20 cellular contexts compared by ENCODE assay signal in the genomic region with DNA sequence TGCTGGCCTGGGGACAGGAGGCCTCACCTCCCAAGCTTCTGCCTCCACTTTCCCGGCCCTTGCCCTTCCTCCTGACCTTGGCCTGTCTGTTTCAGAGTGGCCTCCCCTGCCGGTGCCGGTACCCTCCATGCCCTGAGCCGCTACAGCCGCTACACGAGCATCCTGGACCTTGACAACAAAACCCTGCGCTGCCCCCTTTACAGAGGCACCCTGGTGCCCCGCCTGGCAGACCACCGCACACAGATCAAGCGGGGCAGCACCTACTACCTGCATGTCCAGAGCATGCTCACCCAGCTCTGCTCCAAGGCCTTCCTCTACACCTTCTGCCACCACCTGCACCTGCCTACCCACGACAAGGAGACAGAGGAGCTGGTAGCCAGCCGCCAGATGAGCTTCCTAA. TPM values are rescaled to one million over a fixed set of nuclear protein-coding genes. Genes with fewer than 3 reads are reported as not detected.
DNase-seq lines count a peak whose midpoint lies in the region; ATAC-seq and TF ChIP-seq lines count a peak whose summit lies in the region.
"Had no signal": no experiment of that assay in that cellular context is flagged by ENCODE, and none has a peak within 500 bp of the region (broad histone marks: within the 10 kb centered on the region; RNA-seq: fewer than 3 reads in every experiment).

No MANE protein-coding gene starts in this region.

- CTCF ChIA-PET in CD4-positive, alpha-beta T cell (lab: Charles Lee) = no interaction called here
- CTCF ChIA-PET in IMR-90 (lab: Yijun Ruan, JAX) = interaction anchor here (0.6 kb wide), 1 partner anchor 306 kb away, joined by 3 read pairs; no protein-coding TSS in a partner anchor
- CTCF ChIA-PET in WTC11 (lab: Charles Lee) = interaction anchor here (0.7 kb wide), 1 partner anchor 105 kb away, joined by 3 read pairs; no protein-coding TSS in a partner anchor

- H3K9ac ChIP-seq in IMR-90 (ENCODE audit: low read depth, low read length) = no peak overlapping the region

- intact Hi-C loops in CD4-positive, alpha-beta T cell (cut with DNase I, micrococcal nuclease) = loop anchor here in 1 of 2 experiments (5.0 kb wide), 1 partner anchor 75 kb away; no protein-coding TSS in a partner anchor
- intact Hi-C loops in IMR-90 (cut with micrococcal nuclease) (no loop called here), spleen (cut with DNase I; ENCODE audit: low total_unique reads) (no loop called here)
- intact Hi-C loops in dendritic cell treated with granulocyte-macrophage colony-stimulating factor and Interleukin-4, amounts not matched to agents 40 ng/mL and 50 ng/mL, for 4 days (cut with micrococcal nuclease) = no loop called here

- no peak overlapping the region for H4K91ac ChIP-seq in IMR-90 (ENCODE audit: insufficient read depth, low read depth, low read length)

- no peak for ATAC-seq in CD4-positive, alpha-beta T cell (ENCODE audit: poor library complexity)
- no peak for ATAC-seq in IMR-90 (ENCODE audit: low read depth)
- no peak for ATAC-seq in esophagus mucosa
- no peak for ATAC-seq in HG02852 (IDR thresholded peaks at IDR 0.05; ENCODE audit: unreplicated experiment)
- ATAC-seq in WTC11 = no peak

- TF ChIP-seq RAD21 in IMR-90 (IDR thresholded peaks at IDR 0.05; ENCODE audit: low read length) = no peak

- H3K14ac ChIP-seq in IMR-90 (replicated peaks; ENCODE audit: low read depth, low read length) = no peak overlapping the region

- no peak overlapping the region for H3K4ac ChIP-seq in IMR-90 (ENCODE audit: low read depth, low read length)

- WGBS in IMR-90 (ENCODE audit: extremely low coverage in 2 of 2, insufficient read length in 1 of 2), 2 experiments = 96% methylated on average over 5 of the region's 12 CpGs; no CpG with 5 or more reads in 1 of the 2 experiments
- 85 to 91% (median 88%) methylated on average over 12 of the region's 12 CpGs for WGBS in spleen, 5 donors

- BruUV-seq in IMR-90 (replicated peaks; lab: Mats Ljungman, UMichigan) = no TSS peak

- H2BK5ac ChIP-seq in IMR-90 (ENCODE audit: low read depth, low read length, poor library complexity, severe bottlenecking) = no peak overlapping the region

- H3K56ac ChIP-seq in IMR-90 (ENCODE audit: extremely low read depth, insufficient read depth, low read length) = no peak overlapping the region

- no peak for DNase-seq in CD4-positive, alpha-beta T cell
- DNase-seq in IMR-90 = no peak
- peak; percentile 69 for DNase-seq in spleen
- DNase-seq in WTC11 (ENCODE audit: low spot score) = no peak
- DNase-seq: C1 segment of cervical spinal cord, DMS79 treated with DMSO at 0.1 percent for 48 hours, NCI-H1105 treated with DMSO at 0.1 percent for 48 hours, NCI-H1694, NCI-H2081 treated with DMSO at 0.1 percent for 48 hours, NCI-H510A, NCI-H748 treated with DMSO at 0.1 percent for 48 hours, SHP77 had no signal

- peaks cover 6% of the 10 kb centered on the region; the same call in 1 of the 2 replicates for H3K9me1 ChIP-seq in IMR-90 (ENCODE audit: insufficient read depth, low read length)

- no peak overlapping the region for H2AK9ac ChIP-seq in IMR-90 (replicated peaks; ENCODE audit: low read depth, low read length, poor library complexity)

- POLR2A ChIA-PET in CD4-positive, alpha-beta T cell (lab: Charles Lee) = no interaction called here
- POLR2A ChIA-PET in IMR-90 (lab: Charles Lee; ENCODE audit: unreplicated experiment) = no interaction called here
- POLR2A ChIA-PET in WTC11 (lab: Charles Lee) = no interaction called here

- H2BK120ac ChIP-seq in IMR-90 (ENCODE audit: low read depth, low read length) = no peak overlapping the region

- no peak overlapping the region for H2BK20ac ChIP-seq in IMR-90 (ENCODE audit: low read depth, low read length)

- H3K4me1 ChIP-seq in IMR-90 (ENCODE audit: control insufficient read depth, insufficient read depth, low read length) (peaks cover 6% of the 10 kb centered on the region; the same call in 1 of the 2 replicates), spleen (peaks cover 36 to 97% (median 77%) of the 10 kb centered on the region in 6 donors)
- H3K4me1 ChIP-seq: HAP-1 had no signal

- no peak overlapping the region for H2BK15ac ChIP-seq in IMR-90 (ENCODE audit: low read depth, low read length)

- H3K9me3 ChIP-seq in CD4-positive, alpha-beta T cell (ENCODE audit: control insufficient read depth, low read length) = no peaks in the 10 kb centered on the region
- no peaks in the 10 kb centered on the region for H3K9me3 ChIP-seq in IMR-90 (ENCODE audit: control insufficient read depth, insufficient read depth, low read length)
- H3K9me3 ChIP-seq in spleen = no peaks in the 10 kb centered on the region
- H3K9me3 ChIP-seq: HAP-1 had no signal

- H3K79me1 ChIP-seq in IMR-90 (ENCODE audit: low read depth in 1 of 2, low read length in 2 of 2) = peaks cover 24 to 67% of the 10 kb centered on the region in 2 experiments

- no peak overlapping the region for H3K27ac ChIP-seq in CD4-positive, alpha-beta T cell (ENCODE audit: low read depth, low read length)
- H3K27ac ChIP-seq in IMR-90 (ENCODE audit: insufficient read depth, low read length) = no peak overlapping the region
- H3K27ac ChIP-seq in spleen = no peak overlapping the region
- H3K27ac ChIP-seq: HL-60, SK-N-MC had no signal

- dilution Hi-C loops in IMR-90 (cut with HindIII; ENCODE audit: low sequenced_read_pairs, unreplicated experiment) = no loop called here

- H2AK5ac ChIP-seq in IMR-90 (ENCODE audit: low read depth, low read length) = no peak overlapping the region

- H4K8ac ChIP-seq in IMR-90 (ENCODE audit: low read depth in 2 of 2, low read length in 2 of 2) = no peak overlapping the region

- in situ Hi-C loops in IMR-90 (cut with MboI; ENCODE audit: low sequenced_read_pairs) = no loop called here

- H4K20me1 ChIP-seq in IMR-90 (ENCODE audit: insufficient read depth, low read length) = peaks cover 55% of the 10 kb centered on the region

- no peak overlapping the region for H3K18ac ChIP-seq in IMR-90 (ENCODE audit: low read depth, low read length)

- H3K23ac ChIP-seq in IMR-90 (ENCODE audit: low read depth, low read length) = no peak overlapping the region

- no peak for TF ChIP-seq CTCF in CD4-positive, alpha-beta T cell (IDR thresholded peaks at IDR 0.05)
- no peak for TF ChIP-seq CTCF in IMR-90 (conservative IDR thresholded peaks at IDR 0.05; ENCODE audit: low read depth, low read length)
- TF ChIP-seq CTCF in spleen (IDR thresholded peaks at IDR 0.05 in 8 of 11, conservative IDR thresholded peaks at IDR 0.05 in 3 of 11) = no peak
- TF ChIP-seq CTCF in WTC11 (IDR thresholded peaks at IDR 0.05) = no peak

- H3K4me3 Mint-ChIP-seq in CD4-positive, alpha-beta T cell = no peak overlapping the region
- H3K4me3 Mint-ChIP-seq in dendritic cell treated with granulocyte-macrophage colony-stimulating factor and Interleukin-4, amounts not matched to agents 40 ng/mL and 50 ng/mL, for 4 days = no peak overlapping the region
- H3K4me3 Mint-ChIP-seq in WTC11 = no peak overlapping the region

- H3K27me3 Mint-ChIP-seq in CD4-positive, alpha-beta T cell = no peaks in the 10 kb centered on the region
- no peaks in the 10 kb centered on the region for H3K27me3 Mint-ChIP-seq in dendritic cell treated with granulocyte-macrophage colony-stimulating factor and Interleukin-4, amounts not matched to agents 40 ng/mL and 50 ng/mL, for 4 days
- no peaks in the 10 kb centered on the region; the same call in 1 of the 2 replicates for H3K27me3 Mint-ChIP-seq in WTC11 (ENCODE audit: low read depth)

- H3K4me3 ChIP-seq in IMR-90 (ENCODE audit: insufficient read depth, low read depth, low read length) (no peak overlapping the region), spleen (no peak overlapping the region)
- H3K4me3 ChIP-seq: HAP-1, SK-N-MC had no signal

- H4K5ac ChIP-seq in IMR-90 (ENCODE audit: low read depth, low read length) = no peak overlapping the region

- H3K36me3 Mint-ChIP-seq in CD4-positive, alpha-beta T cell (ENCODE audit: low read depth) = peaks cover 83% of the 10 kb centered on the region
- H3K36me3 Mint-ChIP-seq in dendritic cell treated with granulocyte-macrophage colony-stimulating factor and Interleukin-4, amounts not matched to agents 40 ng/mL and 50 ng/mL, for 4 days (ENCODE audit: low read depth) = peaks cover 97% of the 10 kb centered on the region
- H3K36me3 Mint-ChIP-seq in WTC11 = peaks cover 25% of the 10 kb centered on the region

- TF ChIP-seq POLR2A in IMR-90 (IDR thresholded peaks at IDR 0.05; ENCODE audit: low read depth, low read length) = no peak
- no peak for TF ChIP-seq POLR2A in spleen (IDR thresholded peaks at IDR 0.05)

- H2AFZ ChIP-seq in IMR-90 (replicated peaks; ENCODE audit: low read length, poor library complexity) = peak overlapping the region; percentile 33

- H3K4me2 ChIP-seq in IMR-90 (ENCODE audit: low read depth, low read length) = no peak overlapping the region

- peak overlapping the region; percentile 33 for H3K27ac Mint-ChIP-seq in CD4-positive, alpha-beta T cell
- peak overlapping the region; percentile 24 for H3K27ac Mint-ChIP-seq in dendritic cell treated with granulocyte-macrophage colony-stimulating factor and Interleukin-4, amounts not matched to agents 40 ng/mL and 50 ng/mL, for 4 days
- H3K27ac Mint-ChIP-seq in WTC11 = no peak overlapping the region

- no peaks in the 10 kb centered on the region for H3K9me3 Mint-ChIP-seq in CD4-positive, alpha-beta T cell
- no peaks in the 10 kb centered on the region for H3K9me3 Mint-ChIP-seq in dendritic cell treated with granulocyte-macrophage colony-stimulating factor and Interleukin-4, amounts not matched to agents 40 ng/mL and 50 ng/mL, for 4 days
- no peaks in the 10 kb centered on the region for H3K9me3 Mint-ChIP-seq in WTC11

- H3K4me1 Mint-ChIP-seq in CD4-positive, alpha-beta T cell (ENCODE audit: low read depth) = peaks cover 41% of the 10 kb centered on the region
- H3K4me1 Mint-ChIP-seq in dendritic cell treated with granulocyte-macrophage colony-stimulating factor and Interleukin-4, amounts not matched to agents 40 ng/mL and 50 ng/mL, for 4 days (ENCODE audit: low read depth) = peaks cover 90% of the 10 kb centered on the region
- peaks cover 11% of the 10 kb centered on the region for H3K4me1 Mint-ChIP-seq in WTC11

- H3K27me3 ChIP-seq in CD4-positive, alpha-beta T cell (ENCODE audit: control insufficient read depth, insufficient read depth, low read length) = no peaks in the 10 kb centered on the region
- no peaks in the 10 kb centered on the region for H3K27me3 ChIP-seq in IMR-90 (ENCODE audit: control insufficient read depth, insufficient read depth, low read length)
- H3K27me3 ChIP-seq in spleen (replicated peaks in 1 of 7) = no peaks in the 10 kb centered on the region

- peaks cover 53% of the 10 kb centered on the region for H3K36me3 ChIP-seq in IMR-90 (ENCODE audit: control insufficient read depth, insufficient read depth, low read length)
- H3K36me3 ChIP-seq in spleen = peaks cover 8 to 100% (median 68%) of the 10 kb centered on the region in 6 donors

RNA-seq across cellular contexts. Expression of a gene that starts 7.4 kb away (rescaled TPM):
- total RNA-seq in CD4-positive, alpha-beta T cell = 10 to 100 TPM; 52.2 to 54.5 TPM
- total RNA-seq in IMR-90 (2012; rRNA removed) (10.6 and 10.9 TPM in 2 replicates), spleen (10 to 100 TPM; 25.8 to 38.0 (median 32.3) TPM), esophagus mucosa (8.6 TPM), WTC11 (2021) (17.8 to 19.1 TPM (median 18.0 TPM) in 3 replicates)
- polyA plus RNA-seq in IMR-90 (2012; rRNA removed) (7.1 and 7.2 TPM in 2 replicates), spleen (1 to 10 TPM; 3.9 to 9.2 (median 4.0) TPM)
- polyA plus RNA-seq in IMR-90 (2012; cell fraction: cytosol; rRNA removed) = 2.8 and 3.8 TPM in 2 replicates
- 6.9 and 10.3 TPM in 2 replicates for polyA plus RNA-seq in IMR-90 (2012; cell fraction: nucleus; rRNA removed; ENCODE audit: low replicate concordance)

RNA-seq across cellular contexts. Expression of a gene that starts 7.7 kb away (rescaled TPM):
- total RNA-seq in CD4-positive, alpha-beta T cell = 10 to 100 TPM; 21.5 to 24.8 TPM
- 21.3 and 25.6 TPM in 2 replicates for total RNA-seq in IMR-90 (2012; rRNA removed)
- 12.4 and 13.4 TPM in 2 replicates for polyA plus RNA-seq in IMR-90 (2012; rRNA removed)
- polyA plus RNA-seq in IMR-90 (2012; cell fraction: cytosol; rRNA removed) = 6.9 and 11.3 TPM in 2 replicates
- polyA plus RNA-seq in IMR-90 (2012; cell fraction: nucleus; rRNA removed; ENCODE audit: low replicate concordance) = 27.6 and 28.4 TPM in 2 replicates
- total RNA-seq in spleen = 10 to 100 TPM; 42.0 to 60.1 (median 48.2) TPM
- polyA plus RNA-seq in spleen = 10 to 100 TPM in 2 of 3 donors, 1 to 10 TPM in 1; 9.8 to 18.5 (median 12.7) TPM
- total RNA-seq in esophagus mucosa = 23.8 TPM
- 54.9 to 56.1 TPM (median 56.0 TPM) in 3 replicates for total RNA-seq in WTC11 (2021)

RNA-seq across cellular contexts. Expression of a gene that starts 40.8 kb away (rescaled TPM):
- 1 to 10 TPM; 5.6 to 7.1 TPM for total RNA-seq in CD4-positive, alpha-beta T cell
- total RNA-seq in IMR-90 (2012; rRNA removed) (7.5 and 8.1 TPM in 2 replicates), spleen (10 to 100 TPM; 28.4 to 68.7 (median 47.8) TPM), esophagus mucosa (67.1 TPM), WTC11 (2021) (40.1 to 49.2 TPM (median 42.5 TPM) in 3 replicates)
- polyA plus RNA-seq in IMR-90 (2012; rRNA removed) (7.3 and 7.5 TPM in 2 replicates), spleen (10 to 100 TPM in 2 of 3 donors, 1 to 10 TPM in 1; 9.1 to 26.2 (median 18.1) TPM)
- 4.5 and 15.3 TPM in 2 replicates for polyA plus RNA-seq in IMR-90 (2012; cell fraction: cytosol; rRNA removed)
- polyA plus RNA-seq in IMR-90 (2012; cell fraction: nucleus; rRNA removed; ENCODE audit: low replicate concordance) = 11.6 and 11.8 TPM in 2 replicates

RNA-seq across cellular contexts. Expression of a gene that starts 55.1 kb away (rescaled TPM):
- total RNA-seq in CD4-positive, alpha-beta T cell = not detected
- total RNA-seq in IMR-90 (2012; rRNA removed) = not detected in 2 replicates
- not detected in 2 replicates for polyA plus RNA-seq in IMR-90 (2012; rRNA removed)
- polyA plus RNA-seq in IMR-90 (2012; cell fraction: cytosol; rRNA removed) = not detected in 2 replicates
- 0.03 and 0.05 TPM in 2 replicates for polyA plus RNA-seq in IMR-90 (2012; cell fraction: nucleus; rRNA removed; ENCODE audit: low replicate concordance)
- not detected for total RNA-seq in spleen
- polyA plus RNA-seq in spleen = not detected
- total RNA-seq in esophagus mucosa = 5.3 TPM
- not detected in 3 replicates for total RNA-seq in WTC11 (2021)
- total RNA-seq: HT1080, OCI-LY7 had no signal
